In the genomic region with DNA sequence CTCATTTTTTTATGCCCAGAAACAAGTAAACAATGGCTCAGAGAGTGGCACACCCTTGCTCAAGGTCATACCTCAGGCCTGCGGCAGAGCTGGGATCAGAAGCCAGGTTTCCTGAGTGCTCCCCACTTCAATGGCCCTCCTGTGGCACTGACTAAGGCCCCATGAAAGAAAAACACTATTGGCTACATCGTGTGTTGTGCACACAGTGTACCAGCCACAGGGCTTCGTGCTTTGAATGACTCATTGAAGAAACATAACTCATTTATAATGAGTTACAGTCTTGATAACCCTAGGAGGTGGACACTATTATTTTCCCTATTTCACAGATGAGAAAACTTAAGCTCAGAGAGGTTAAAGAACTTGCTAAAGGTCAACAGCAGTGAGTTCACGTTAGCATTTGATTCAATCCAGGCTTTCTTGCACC, we compare ENCODE assay signal across 16 cellular contexts.
DNase-seq lines count a peak whose midpoint lies in the region; ATAC-seq, FAIRE-seq and TF ChIP-seq lines count a peak whose summit lies in the region.
"Had no signal": no experiment of that assay in that cellular context is flagged by ENCODE, and none has a peak within 500 bp of the region (broad histone marks: within the 10 kb centered on the region; RNA-seq: fewer than 3 reads in every experiment).

No MANE protein-coding gene starts in this region.

- DNase-seq in DMS79 treated with DMSO at 0.1 percent for 48 hours (lab: John Stamatoyannopoulos, UW): peak; percentile 86
- peak; percentile 48 for DNase-seq in NCI-H510A (lab: John Stamatoyannopoulos, UW)
- peak; percentile 93 for DNase-seq in endothelial cell of umbilical vein (ENCODE audit: low read depth, low spot score)
- peak in 1 of 6 donors; percentile 58 for DNase-seq in pancreas
- no peak for DNase-seq in activated CD4-positive, alpha-beta T cell treated with anti-CD3 and anti-CD28 coated beads for 1 hour
- DNase-seq in activated T-helper 2 cell treated with anti-CD3 and anti-CD28 coated beads, Interferon-gamma antibody, Interleukin-2, Interleukin-4, amounts not matched to agents 10 μg/mL and 5 μg/mL and 100 μg/mL, durations not matched to agents 14 hours and 24 hours and 36 hours (ENCODE audit: low spot score): no peak
- no peak for DNase-seq in glutamatergic neuron
- DNase-seq: activated CD4-positive, alpha-beta T cell treated with anti-CD3 and anti-CD28 coated beads for 4 hours; activated naive CD4-positive, alpha-beta T cell treated with Interleukin-2 at 50 U/mL for 16 hours; Caco-2; effector memory CD4-positive, alpha-beta T cell; NCI-H2171 had no signal

- intact Hi-C loops in endothelial cell of umbilical vein (cut with micrococcal nuclease) (loop anchor here (1.0 kb wide), 1 partner anchor 12 kb away; no protein-coding TSS in a partner anchor), pancreas (cut with DNase I) (no loop called here)
- intact Hi-C loops in activated T-helper 2 cell treated with anti-CD3 and anti-CD28 coated beads, Interferon-gamma antibody, Interleukin-2, Interleukin-4, amounts not matched to agents 10 μg/mL and 5 μg/mL and 100 μg/mL, durations not matched to agents 14 hours and 24 hours and 36 hours (cut with micrococcal nuclease): no loop called here

- TF ChIP-seq POLR2A in endothelial cell of umbilical vein (IDR thresholded peaks at IDR 0.05; ENCODE audit: low read depth, low read length): no peak

- no peak overlapping the region for H3K9ac ChIP-seq in endothelial cell of umbilical vein (replicated peaks; ENCODE audit: extremely low read depth, insufficient read depth, low read length)

- H3K9me3 Mint-ChIP-seq in activated T-helper 2 cell treated with anti-CD3 and anti-CD28 coated beads, Interferon-gamma antibody, Interleukin-2, Interleukin-4, amounts not matched to agents 10 μg/mL and 5 μg/mL and 100 μg/mL, durations not matched to agents 14 hours and 24 hours and 36 hours: no peaks in the 10 kb centered on the region
- H3K9me3 Mint-ChIP-seq in glutamatergic neuron (ENCODE audit: unreplicated experiment): peaks cover 2% of the 10 kb centered on the region
- H3K9me3 Mint-ChIP-seq: stimulated activated naive CD8-positive, alpha-beta T cell treated with anti-CD3 and anti-CD28 coated beads, Interleukin-15, Interleukin-2, amounts not matched to agents 100 ng/mL and 50 ng/mL, for 24 hours had no signal

- H3K79me2 ChIP-seq in endothelial cell of umbilical vein (ENCODE audit: control insufficient read depth, insufficient read depth, low read length): no peaks in the 10 kb centered on the region

- H3K4me1 ChIP-seq in endothelial cell of umbilical vein (ENCODE audit: control insufficient read depth, extremely low read depth, insufficient read depth, low read length) (peaks cover 23% of the 10 kb centered on the region), pancreas (no peaks in the 10 kb centered on the region)
- H3K4me1 ChIP-seq: Caco-2 had no signal

- no peaks in the 10 kb centered on the region for H3K36me3 Mint-ChIP-seq in activated T-helper 2 cell treated with anti-CD3 and anti-CD28 coated beads, Interferon-gamma antibody, Interleukin-2, Interleukin-4, amounts not matched to agents 10 μg/mL and 5 μg/mL and 100 μg/mL, durations not matched to agents 14 hours and 24 hours and 36 hours (ENCODE audit: low read depth)
- H3K36me3 Mint-ChIP-seq in glutamatergic neuron (ENCODE audit: unreplicated experiment): no peaks in the 10 kb centered on the region

- no peak overlapping the region for H2AFZ ChIP-seq in endothelial cell of umbilical vein (ENCODE audit: low read depth, low read length)

- BruUV-seq in endothelial cell of umbilical vein (replicated peaks; lab: Mats Ljungman, UMichigan): no TSS peak

- no peaks in the 10 kb centered on the region for H3K4me1 Mint-ChIP-seq in activated T-helper 2 cell treated with anti-CD3 and anti-CD28 coated beads, Interferon-gamma antibody, Interleukin-2, Interleukin-4, amounts not matched to agents 10 μg/mL and 5 μg/mL and 100 μg/mL, durations not matched to agents 14 hours and 24 hours and 36 hours (ENCODE audit: low read depth)
- peaks cover 15% of the 10 kb centered on the region for H3K4me1 Mint-ChIP-seq in glutamatergic neuron (ENCODE audit: low read depth, unreplicated experiment)

- ATAC-seq in pancreas (peak; percentile 71 to 83 (median 82)), HG03378 (IDR thresholded peaks at IDR 0.05; ENCODE audit: unreplicated experiment) (no peak)

- no peaks in the 10 kb centered on the region for H3K36me3 ChIP-seq in endothelial cell of umbilical vein (ENCODE audit: control insufficient read depth in 2 of 2, extremely low read depth in 1 of 2, insufficient read depth in 2 of 2, low read length in 2 of 2)
- no peaks in the 10 kb centered on the region for H3K36me3 ChIP-seq in pancreas

- dilution Hi-C loops in endothelial cell of umbilical vein (cut with MboI; ENCODE audit: extremely low pct_ligation_motif_present, low sequenced_read_pairs): no loop called here

- H3K27ac ChIP-seq in endothelial cell of umbilical vein (ENCODE audit: insufficient read depth, low read depth, low read length) (peak overlapping the region; percentile 35), pancreas (no peak overlapping the region)
- H3K27ac ChIP-seq: SK-N-MC had no signal

- H3K4me3 ChIP-seq in endothelial cell of umbilical vein (replicated peaks in 1 of 3; ENCODE audit: insufficient read depth in 1 of 3, low read depth in 1 of 3, low read length in 3 of 3) (no peak overlapping the region), pancreas (no peak overlapping the region)
- H3K4me3 ChIP-seq: SK-N-MC had no signal

- 29 to 38% methylated on average over 4 of the region's 4 CpGs for WGBS in pancreas, 2 donors

- H3K9me1 ChIP-seq in endothelial cell of umbilical vein (replicated peaks; ENCODE audit: control insufficient read depth, extremely low read depth, insufficient read depth, low read length): no peaks in the 10 kb centered on the region

- peaks cover 2% of the 10 kb centered on the region for H3K27me3 Mint-ChIP-seq in activated T-helper 2 cell treated with anti-CD3 and anti-CD28 coated beads, Interferon-gamma antibody, Interleukin-2, Interleukin-4, amounts not matched to agents 10 μg/mL and 5 μg/mL and 100 μg/mL, durations not matched to agents 14 hours and 24 hours and 36 hours (ENCODE audit: low read depth)
- H3K27me3 Mint-ChIP-seq in glutamatergic neuron (ENCODE audit: unreplicated experiment): peaks cover 2% of the 10 kb centered on the region
- H3K27me3 Mint-ChIP-seq: stimulated activated naive CD8-positive, alpha-beta T cell treated with anti-CD3 and anti-CD28 coated beads, Interleukin-15, Interleukin-2, amounts not matched to agents 100 ng/mL and 50 ng/mL, for 24 hours had no signal

- no peaks in the 10 kb centered on the region for H4K20me1 ChIP-seq in endothelial cell of umbilical vein (replicated peaks; ENCODE audit: control insufficient read depth, extremely low read depth, insufficient read depth, low read length)

- H3K27me3 ChIP-seq in endothelial cell of umbilical vein (ENCODE audit: control insufficient read depth in 2 of 2, insufficient read depth in 2 of 2, low read length in 2 of 2) (no peaks in the 10 kb centered on the region), pancreas (no peaks in the 10 kb centered on the region)

- TF ChIP-seq CTCF in endothelial cell of umbilical vein (IDR thresholded peaks at IDR 0.05; ENCODE audit: extremely low read depth in 1 of 2, insufficient read depth in 1 of 2, low read depth in 1 of 2, low read length in 2 of 2) (no peak), pancreas (IDR thresholded peaks at IDR 0.05) (no peak), glutamatergic neuron (IDR thresholded peaks at IDR 0.05; ENCODE audit: partially characterized antibody, unreplicated experiment) (no peak)

- H3K4me2 ChIP-seq in endothelial cell of umbilical vein (ENCODE audit: insufficient read depth, low read length): peak overlapping the region; percentile 12

- no peak overlapping the region for H3K27ac Mint-ChIP-seq in activated T-helper 2 cell treated with anti-CD3 and anti-CD28 coated beads, Interferon-gamma antibody, Interleukin-2, Interleukin-4, amounts not matched to agents 10 μg/mL and 5 μg/mL and 100 μg/mL, durations not matched to agents 14 hours and 24 hours and 36 hours
- no peak overlapping the region for H3K27ac Mint-ChIP-seq in glutamatergic neuron (ENCODE audit: unreplicated experiment)
- H3K27ac Mint-ChIP-seq: stimulated activated naive CD8-positive, alpha-beta T cell treated with anti-CD3 and anti-CD28 coated beads, Interleukin-15, Interleukin-2, amounts not matched to agents 100 ng/mL and 50 ng/mL, for 24 hours had no signal

- POLR2A ChIA-PET in endothelial cell of umbilical vein (lab: Charles Lee): no interaction called here

- no peak overlapping the region for H3K4me3 Mint-ChIP-seq in activated T-helper 2 cell treated with anti-CD3 and anti-CD28 coated beads, Interferon-gamma antibody, Interleukin-2, Interleukin-4, amounts not matched to agents 10 μg/mL and 5 μg/mL and 100 μg/mL, durations not matched to agents 14 hours and 24 hours and 36 hours (ENCODE audit: low read depth)
- no peak overlapping the region for H3K4me3 Mint-ChIP-seq in glutamatergic neuron (ENCODE audit: unreplicated experiment)
- H3K4me3 Mint-ChIP-seq: stimulated activated naive CD8-positive, alpha-beta T cell treated with anti-CD3 and anti-CD28 coated beads, Interleukin-15, Interleukin-2, amounts not matched to agents 100 ng/mL and 50 ng/mL, for 24 hours had no signal

- no peaks in the 10 kb centered on the region for H3K9me3 ChIP-seq in endothelial cell of umbilical vein (replicated peaks; ENCODE audit: control insufficient read depth, insufficient read depth, low read length)
- H3K9me3 ChIP-seq in pancreas: no peaks in the 10 kb centered on the region
- H3K9me3 ChIP-seq: Caco-2 had no signal

- CTCF ChIA-PET in endothelial cell of umbilical vein (lab: Charles Lee): interaction anchor here (0.6 to 1.8 kb wide), 7 partner anchors 13 to 156 kb away, joined by 3 to 8 read pairs (median 4); partner anchors contain the start of gene TRABD2B

- FAIRE-seq in endothelial cell of umbilical vein (lab: Jason Lieb, UNC): peak; percentile 95
- FAIRE-seq in pancreas (lab: Jason Lieb, UNC): no peak
- FAIRE-seq: GM12892 had no signal

TF ChIP-seq in endothelial cell of umbilical vein, 7 proteins besides CTCF, POLR2A, EP300 and RAD21 (continues in another document):
- TF ChIP-seq MYC (IDR thresholded peaks at IDR 0.05; ENCODE audit: low read depth, low read length) (no peak), GATA2 (IDR thresholded peaks at IDR 0.05; ENCODE audit: insufficient read depth, insufficient read length, low read depth, low read length) (peak; percentile 61), MAX (IDR thresholded peaks at IDR 0.05; ENCODE audit: insufficient read depth, insufficient read length) (no peak), POLR2AphosphoS5 (IDR thresholded peaks at IDR 0.05; ENCODE audit: insufficient read depth, low read depth, low read length) (peak; percentile 60), EZH2 (IDR thresholded peaks at IDR 0.05; ENCODE audit: borderline replicate concordance, low read depth, low read length, severe bottlenecking) (no peak), JUN (IDR thresholded peaks at IDR 0.05; ENCODE audit: borderline replicate concordance, insufficient read depth, insufficient read length, low read depth) (peak; percentile 72)

Comparison
In these comparisons a context has a peak if more than half of its experiments do, and no peak if none do; other contexts are left out.
1. DNase-seq: peak in DMS79 treated with DMSO at 0.1 percent for 48 hours (single experiment), NCI-H510A (single experiment) and endothelial cell of umbilical vein (single experiment); none in activated CD4-positive, alpha-beta T cell treated with anti-CD3 and anti-CD28 coated beads for 1 hour (single experiment), activated T-helper 2 cell treated with anti-CD3 and anti-CD28 coated beads, Interferon-gamma antibody, Interleukin-2, Interleukin-4, amounts not matched to agents 10 μg/mL and 5 μg/mL and 100 μg/mL, durations not matched to agents 14 hours and 24 hours and 36 hours (single experiment) and glutamatergic neuron (single experiment).